In the genomic region with DNA sequence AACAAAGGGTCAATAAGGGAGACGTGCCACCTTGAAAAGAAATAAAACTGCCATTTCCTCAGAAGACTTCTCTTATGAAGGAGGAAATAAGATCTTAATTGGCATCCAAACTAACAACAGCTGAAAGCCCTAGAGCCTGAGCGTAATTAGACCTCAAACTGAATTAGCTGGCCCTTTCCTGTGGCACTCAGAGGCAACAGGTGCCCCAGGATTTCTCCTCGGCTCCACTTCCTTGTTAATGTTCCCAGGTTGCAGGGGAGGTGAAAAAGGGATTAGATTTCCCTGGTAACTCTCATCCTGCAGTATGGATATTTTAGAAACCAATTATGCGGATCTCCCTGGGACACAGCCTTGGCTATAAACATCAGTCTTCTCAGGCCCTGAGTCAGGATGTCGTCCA, we compare ENCODE assay signal across 28 cellular contexts.
DNase-seq lines count a peak whose midpoint lies in the region; ATAC-seq lines count a peak whose summit lies in the region.
"Had no signal": no experiment of that assay in that cellular context is flagged by ENCODE, and none has a peak within 500 bp of the region (broad histone marks: within the 10 kb centered on the region; RNA-seq: fewer than 3 reads in every experiment).

No MANE protein-coding gene starts in this region.

- DNase-seq in NCI-H82 (lab: John Stamatoyannopoulos, UW) (peak; percentile 42), NCI-H82 treated with DMSO at 0.1 percent for 48 hours (lab: John Stamatoyannopoulos, UW; ENCODE audit: unreplicated experiment) (no peak), NCI-H187 (lab: John Stamatoyannopoulos, UW) (peak; percentile 33 to 45), NCI-H510A (lab: John Stamatoyannopoulos, UW) (peak; percentile 15), NCI-H526 treated with DMSO at 0.1 percent for 48 hours (lab: John Stamatoyannopoulos, UW) (no peak)
- DNase-seq: activated CD4-positive, alpha-beta T cell treated with anti-CD3 and anti-CD28 coated beads for 48 hours; activated CD8-positive, alpha-beta memory T cell treated with anti-CD3 and anti-CD28 coated beads for 24 hours; activated effector memory CD4-positive, alpha-beta T cell treated with anti-CD3 and anti-CD28 coated beads, Interleukin-2, amount 50 U/mL, for 16 hours; CD4-positive, alpha-beta T cell; dorsolateral prefrontal cortex; foreskin fibroblast; heart left ventricle; Karpas-422; kidney; naive B cell; NCI-H2081 treated with DMSO at 0.1 percent for 48 hours; right cardiac atrium; SIG-M5; spleen; stimulated activated CD4-positive, alpha-beta T cell treated with anti-CD3 and anti-CD28 coated beads, Interleukin-2, amount 100 ng/mL, for 24 hours; stimulated activated naive CD8-positive, alpha-beta T cell treated with anti-CD3 and anti-CD28 coated beads, Interleukin-15, amount 100 ng/mL, for 72 hours; T-helper 9 cell; WERI-Rb-1 had no signal

- ATAC-seq in HG02759 (IDR thresholded peaks at IDR 0.05; ENCODE audit: unreplicated experiment) (no peak), GM21717 (IDR thresholded peaks at IDR 0.05; ENCODE audit: unreplicated experiment) (no peak), HG02678 (IDR thresholded peaks at IDR 0.05; ENCODE audit: unreplicated experiment) (no peak)
- ATAC-seq: A549; HCT116; heart left ventricle; right cardiac atrium; stimulated activated naive CD8-positive, alpha-beta T cell treated with anti-CD3 and anti-CD28 coated beads, Interleukin-15, amount 100 ng/mL, for 72 hours had no signal

Comparison
In these comparisons a context has a peak if more than half of its experiments do, and no peak if none do; other contexts are left out.
1. DNase-seq: peak in NCI-H82 (single experiment), NCI-H187 (2 of 2) and NCI-H510A (single experiment); none in NCI-H82 treated with DMSO at 0.1 percent for 48 hours (single experiment) and NCI-H526 treated with DMSO at 0.1 percent for 48 hours (single experiment).